36 cellular contexts compared by ENCODE assay signal in the genomic region with DNA sequence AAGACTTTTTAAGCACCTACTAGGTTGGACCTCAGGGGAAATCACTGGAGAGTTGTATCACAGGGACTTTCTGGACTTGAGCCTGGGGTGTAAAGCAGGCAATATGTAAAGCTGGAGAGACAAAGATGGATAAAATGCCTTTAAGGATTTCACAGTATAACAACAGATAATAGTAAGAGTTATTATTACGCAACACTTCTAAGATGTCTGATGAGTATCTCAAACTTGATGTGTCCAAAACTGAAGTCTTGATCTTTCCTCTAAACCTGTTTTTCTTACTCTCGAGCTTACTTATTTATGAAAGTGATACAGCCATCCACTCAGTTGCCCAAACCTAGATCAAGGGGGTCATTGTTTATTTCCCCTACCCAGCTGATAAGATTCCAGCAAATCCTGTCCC. TPM values are rescaled to one million over a fixed set of nuclear protein-coding genes. Genes with fewer than 3 reads are reported as not detected.
A peak's percentile ranks its signal among the peaks of the same experiment; 100 is the strongest.
DNase-seq lines count a peak whose midpoint lies in the region; ATAC-seq and TF ChIP-seq lines count a peak whose summit lies in the region.
"Had no signal": no experiment of that assay in that cellular context is flagged by ENCODE, and none has a peak within 500 bp of the region (broad histone marks: within the 10 kb centered on the region; RNA-seq: fewer than 3 reads in every experiment).

No MANE protein-coding gene starts in this region.

- H3K4me1 ChIP-seq in CD8-positive, alpha-beta memory T cell (ENCODE audit: insufficient read depth, low read length), result peaks cover 42% of the 10 kb centered on the region

- peaks cover 3% of the 10 kb centered on the region for H3K36me3 Mint-ChIP-seq in activated CD8-positive, alpha-beta T cell treated with anti-CD3 and anti-CD28 coated beads, Interleukin-2, amount 10 ng/mL, durations not matched to agents 7 days and 5 days (ENCODE audit: low read depth)
- peaks cover 4% of the 10 kb centered on the region for H3K36me3 Mint-ChIP-seq in activated CD8-positive, alpha-beta T cell treated with anti-CD3 and anti-CD28 coated beads for 36 hours (ENCODE audit: low read depth)
- H3K36me3 Mint-ChIP-seq in CD8-positive, alpha-beta memory T cell, result peaks cover 0 to 15% (median 0%) of the 10 kb centered on the region in 3 donors
- peaks cover 5% of the 10 kb centered on the region for H3K36me3 Mint-ChIP-seq in T-helper 17 cell (ENCODE audit: low read depth)
- no peaks in the 10 kb centered on the region for H3K36me3 Mint-ChIP-seq in natural killer cell treated with Interleukin-12 subunit alpha and Interleukin-12 subunit beta and Interleukin-15 and Interleukin-18, amount 100 ng/mL, for 72 hours
- H3K36me3 Mint-ChIP-seq: mesothelial cell of epicardium had no signal

- no peak overlapping the region for H3K4me3 Mint-ChIP-seq in activated CD8-positive, alpha-beta T cell treated with anti-CD3 and anti-CD28 coated beads, Interleukin-2, amount 10 ng/mL, durations not matched to agents 7 days and 5 days
- no peak overlapping the region for H3K4me3 Mint-ChIP-seq in activated CD8-positive, alpha-beta T cell treated with anti-CD3 and anti-CD28 coated beads for 36 hours
- H3K4me3 Mint-ChIP-seq in CD8-positive, alpha-beta memory T cell, result peak overlapping the region in 4 of 7 donors; percentile 23 to 95 (median 38)
- H3K4me3 Mint-ChIP-seq in T-helper 17 cell, result peak overlapping the region; percentile 46
- peak overlapping the region; percentile 1 for H3K4me3 Mint-ChIP-seq in natural killer cell treated with Interleukin-12 subunit alpha and Interleukin-12 subunit beta and Interleukin-15 and Interleukin-18, amount 100 ng/mL, for 72 hours
- H3K4me3 Mint-ChIP-seq: brain, mesothelial cell of epicardium had no signal

- H3K4me3 ChIP-seq in CD8-positive, alpha-beta memory T cell (ENCODE audit: low read length), result no peak overlapping the region
- H3K4me3 ChIP-seq: esophagus squamous epithelium, heart left ventricle, Peyer's patch, upper lobe of left lung had no signal

- intact Hi-C loops in activated CD8-positive, alpha-beta T cell treated with anti-CD3 and anti-CD28 coated beads for 36 hours (cut with micrococcal nuclease), result no loop called here
- intact Hi-C loops in posterior vena cava (cut with DNase I), result no loop called here

- no peak for TF ChIP-seq CTCF in activated CD8-positive, alpha-beta T cell treated with anti-CD3 and anti-CD28 coated beads for 36 hours (IDR thresholded peaks at IDR 0.05)

- H3K9me3 ChIP-seq in CD8-positive, alpha-beta memory T cell (ENCODE audit: low read length), result no peaks in the 10 kb centered on the region
- H3K9me3 ChIP-seq in T-helper 17 cell (ENCODE audit: control insufficient read depth, low read length, poor library complexity, severe bottlenecking), result no peaks in the 10 kb centered on the region
- H3K9me3 ChIP-seq: esophagus squamous epithelium, heart left ventricle, Peyer's patch, upper lobe of left lung had no signal

- H3K4me1 Mint-ChIP-seq in activated CD8-positive, alpha-beta T cell treated with anti-CD3 and anti-CD28 coated beads, Interleukin-2, amount 10 ng/mL, durations not matched to agents 7 days and 5 days (ENCODE audit: low read depth), result peaks cover 57% of the 10 kb centered on the region
- H3K4me1 Mint-ChIP-seq in activated CD8-positive, alpha-beta T cell treated with anti-CD3 and anti-CD28 coated beads for 36 hours (ENCODE audit: low read depth), result peaks cover 44% of the 10 kb centered on the region
- H3K4me1 Mint-ChIP-seq in CD8-positive, alpha-beta memory T cell, result peaks cover 55 to 70% (median 59%) of the 10 kb centered on the region in 3 donors
- peaks cover 34% of the 10 kb centered on the region for H3K4me1 Mint-ChIP-seq in T-helper 17 cell
- H3K4me1 Mint-ChIP-seq in natural killer cell treated with Interleukin-12 subunit alpha and Interleukin-12 subunit beta and Interleukin-15 and Interleukin-18, amount 100 ng/mL, for 72 hours (ENCODE audit: low read depth in 2 of 2), result peaks cover 36 to 44% of the 10 kb centered on the region in 2 donors

- peaks cover under 1% of the 10 kb centered on the region for H3K36me3 ChIP-seq in CD8-positive, alpha-beta memory T cell (ENCODE audit: insufficient read depth, low read length)

- no peaks in the 10 kb centered on the region for H3K27me3 Mint-ChIP-seq in activated CD8-positive, alpha-beta T cell treated with anti-CD3 and anti-CD28 coated beads, Interleukin-2, amount 10 ng/mL, durations not matched to agents 7 days and 5 days (ENCODE audit: low read depth)
- no peaks in the 10 kb centered on the region for H3K27me3 Mint-ChIP-seq in activated CD8-positive, alpha-beta T cell treated with anti-CD3 and anti-CD28 coated beads for 36 hours
- no peaks in the 10 kb centered on the region for H3K27me3 Mint-ChIP-seq in CD8-positive, alpha-beta memory T cell
- no peaks in the 10 kb centered on the region for H3K27me3 Mint-ChIP-seq in T-helper 17 cell
- H3K27me3 Mint-ChIP-seq in natural killer cell treated with Interleukin-12 subunit alpha and Interleukin-12 subunit beta and Interleukin-15 and Interleukin-18, amount 100 ng/mL, for 72 hours, result no peaks in the 10 kb centered on the region
- H3K27me3 Mint-ChIP-seq: brain had no signal

- DNase-seq in activated CD8-positive, alpha-beta T cell treated with anti-CD3 and anti-CD28 coated beads, Interleukin-2, amount 10 ng/mL, durations not matched to agents 7 days and 5 days, result no peak
- DNase-seq in activated CD8-positive, alpha-beta T cell treated with anti-CD3 and anti-CD28 coated beads for 36 hours, result no peak
- no peak for DNase-seq in CD8-positive, alpha-beta memory T cell
- DNase-seq in T-helper 17 cell (no peak), hepatic stellate cell (ENCODE audit: low spot score) (no peak), C1 segment of cervical spinal cord (lab: John Stamatoyannopoulos, UW) (no peak), posterior vena cava (ENCODE audit: low spot score) (no peak)
- DNase-seq in natural killer cell treated with Interleukin-12 subunit alpha and Interleukin-12 subunit beta and Interleukin-15 and Interleukin-18, amount 100 ng/mL, for 72 hours (ENCODE audit: low spot score), result no peak
- DNase-seq: activated CD4-positive, alpha-beta T cell treated with anti-CD3 and anti-CD28 coated beads, Interleukin-2, amount 50 U/mL, for 48 hours; activated effector memory CD4-positive, alpha-beta T cell treated with anti-CD3 and anti-CD28 coated beads, Interleukin-2, amount 50 U/mL, for 16 hours; COR-L47; DMS53; esophagus squamous epithelium; foreskin keratinocyte; H7; heart left ventricle; Kasumi-1; MV-4-11; NCI-H1436; NCI-H2081 treated with DMSO at 0.1 percent for 48 hours; NCI-H2227 treated with DMSO at 0.1 percent for 48 hours; NCI-H526 treated with DMSO at 0.1 percent for 48 hours; Peyer's patch; SHP77; stimulated activated naive CD4-positive, alpha-beta T cell; upper lobe of left lung; WERI-Rb-1 had no signal

- H3K27ac ChIP-seq in CD8-positive, alpha-beta memory T cell (ENCODE audit: low read depth, low read length), result no peak overlapping the region
- H3K27ac ChIP-seq: esophagus squamous epithelium, foreskin keratinocyte, heart left ventricle, upper lobe of left lung, WERI-Rb-1 had no signal

- POLR2A ChIA-PET in activated CD8-positive, alpha-beta T cell treated with anti-CD3 and anti-CD28 coated beads, Interleukin-2, amount 10 ng/mL, durations not matched to agents 7 days and 5 days (lab: Charles Lee), result no interaction called here
- POLR2A ChIA-PET in activated CD8-positive, alpha-beta T cell treated with anti-CD3 and anti-CD28 coated beads for 36 hours (lab: Charles Lee), result no interaction called here
- POLR2A ChIA-PET in CD8-positive, alpha-beta memory T cell (lab: Charles Lee), result interaction anchor here (0.8 kb wide), 1 partner anchor 484 kb away, joined by 3 read pairs; the partner anchor contains the start of gene GNAI3

- no peaks in the 10 kb centered on the region for H3K9me3 Mint-ChIP-seq in activated CD8-positive, alpha-beta T cell treated with anti-CD3 and anti-CD28 coated beads, Interleukin-2, amount 10 ng/mL, durations not matched to agents 7 days and 5 days (ENCODE audit: insufficient read depth)
- no peaks in the 10 kb centered on the region for H3K9me3 Mint-ChIP-seq in activated CD8-positive, alpha-beta T cell treated with anti-CD3 and anti-CD28 coated beads for 36 hours
- no peaks in the 10 kb centered on the region for H3K9me3 Mint-ChIP-seq in CD8-positive, alpha-beta memory T cell
- H3K9me3 Mint-ChIP-seq in natural killer cell treated with Interleukin-12 subunit alpha and Interleukin-12 subunit beta and Interleukin-15 and Interleukin-18, amount 100 ng/mL, for 72 hours, result no peaks in the 10 kb centered on the region
- H3K9me3 Mint-ChIP-seq: mesothelial cell of epicardium had no signal

- peak overlapping the region; percentile 4 for H3K27ac Mint-ChIP-seq in activated CD8-positive, alpha-beta T cell treated with anti-CD3 and anti-CD28 coated beads, Interleukin-2, amount 10 ng/mL, durations not matched to agents 7 days and 5 days
- no peak overlapping the region for H3K27ac Mint-ChIP-seq in activated CD8-positive, alpha-beta T cell treated with anti-CD3 and anti-CD28 coated beads for 36 hours
- peak overlapping the region in 5 of 8 donors; percentile 4 to 74 (median 63) for H3K27ac Mint-ChIP-seq in CD8-positive, alpha-beta memory T cell
- peak overlapping the region; percentile 96 for H3K27ac Mint-ChIP-seq in T-helper 17 cell
- H3K27ac Mint-ChIP-seq in natural killer cell treated with Interleukin-12 subunit alpha and Interleukin-12 subunit beta and Interleukin-15 and Interleukin-18, amount 100 ng/mL, for 72 hours, result peak overlapping the region; percentile 78 to 91
- H3K27ac Mint-ChIP-seq: brain, mesothelial cell of epicardium had no signal

- CTCF ChIA-PET in activated CD8-positive, alpha-beta T cell treated with anti-CD3 and anti-CD28 coated beads, Interleukin-2, amount 10 ng/mL, durations not matched to agents 7 days and 5 days (lab: Charles Lee), result interaction anchor here (0.8 to 5.3 kb wide), 5 partner anchors 13 to 255 kb away, joined by 3 to 39 read pairs (median 3); partner anchors contain the start of gene AHCYL1
- CTCF ChIA-PET in activated CD8-positive, alpha-beta T cell treated with anti-CD3 and anti-CD28 coated beads for 36 hours (lab: Charles Lee), result interaction anchor here (1.0 to 1.8 kb wide), 6 partner anchors 9 to 258 kb away, joined by 3 to 7 read pairs (median 4); no protein-coding TSS in a partner anchor
- CTCF ChIA-PET in CD8-positive, alpha-beta memory T cell (lab: Charles Lee), result interaction anchor here (1.0 kb wide), 1 partner anchor 28 kb away, joined by 3 read pairs; no protein-coding TSS in a partner anchor

- ATAC-seq in activated CD8-positive, alpha-beta T cell treated with anti-CD3 and anti-CD28 coated beads, Interleukin-2, amount 10 ng/mL, durations not matched to agents 7 days and 5 days, result no peak
- ATAC-seq in activated CD8-positive, alpha-beta T cell treated with anti-CD3 and anti-CD28 coated beads for 36 hours, result no peak
- ATAC-seq in T-helper 17 cell, result no peak
- no peak for ATAC-seq in natural killer cell treated with Interleukin-12 subunit alpha and Interleukin-12 subunit beta and Interleukin-15 and Interleukin-18, amount 100 ng/mL, for 72 hours
- ATAC-seq: foreskin keratinocyte, heart left ventricle had no signal

- H3K27me3 ChIP-seq in CD8-positive, alpha-beta memory T cell (ENCODE audit: insufficient read depth, low read length, poor library complexity, severe bottlenecking), result no peaks in the 10 kb centered on the region
- H3K27me3 ChIP-seq: esophagus squamous epithelium, foreskin keratinocyte, heart left ventricle, Peyer's patch, upper lobe of left lung had no signal

RNA-seq across cellular contexts. Expression of gene STRIP1, which starts 2.1 kb away (rescaled TPM):
- total RNA-seq in activated CD8-positive, alpha-beta T cell treated with anti-CD3 and anti-CD28 coated beads, Interleukin-2, amount 10 ng/mL, durations not matched to agents 7 days and 5 days, result 10 to 100 TPM; 33.2 to 35.9 TPM
- total RNA-seq in activated CD8-positive, alpha-beta T cell treated with anti-CD3 and anti-CD28 coated beads for 36 hours, result 10 to 100 TPM; 24.6 to 24.8 TPM
- total RNA-seq in CD8-positive, alpha-beta memory T cell, result 10 to 100 TPM; 35.1 to 37.3 TPM
- polyA plus RNA-seq in CD8-positive, alpha-beta memory T cell, result 27.7 TPM
- total RNA-seq in T-helper 17 cell, result 10 to 100 TPM; 70.1 to 86.8 TPM
- total RNA-seq in natural killer cell treated with Interleukin-12 subunit alpha and Interleukin-12 subunit beta and Interleukin-15 and Interleukin-18, amount 100 ng/mL, for 72 hours, result 10 to 100 TPM; 38.9 to 57.0 TPM
- 10 to 100 TPM; 27.2 to 29.8 TPM for total RNA-seq in posterior vena cava

RNA-seq across cellular contexts. Expression of gene ALX3, which starts 38.1 kb away (rescaled TPM):
- not detected for total RNA-seq in activated CD8-positive, alpha-beta T cell treated with anti-CD3 and anti-CD28 coated beads, Interleukin-2, amount 10 ng/mL, durations not matched to agents 7 days and 5 days
- not detected for total RNA-seq in activated CD8-positive, alpha-beta T cell treated with anti-CD3 and anti-CD28 coated beads for 36 hours
- total RNA-seq in CD8-positive, alpha-beta memory T cell, result not detected
- polyA plus RNA-seq in CD8-positive, alpha-beta memory T cell, result not detected
- total RNA-seq in T-helper 17 cell, result not detected
- total RNA-seq in natural killer cell treated with Interleukin-12 subunit alpha and Interleukin-12 subunit beta and Interleukin-15 and Interleukin-18, amount 100 ng/mL, for 72 hours, result not detected
- not detected for total RNA-seq in posterior vena cava
- total RNA-seq: cerebellum, dermis microvascular lymphatic vessel endothelial cell, foreskin keratinocyte, G401, heart left ventricle, kidney epithelial cell, liver, omental fat pad, Peyer's patch, skeletal muscle tissue had no signal
- polyA plus RNA-seq: foreskin keratinocyte, heart left ventricle, liver had no signal

RNA-seq across cellular contexts. Expression of gene AHCYL1, which starts 47.8 kb away (rescaled TPM):
- 10 to 100 TPM; 55.0 to 64.5 TPM for total RNA-seq in activated CD8-positive, alpha-beta T cell treated with anti-CD3 and anti-CD28 coated beads, Interleukin-2, amount 10 ng/mL, durations not matched to agents 7 days and 5 days
- 10 to 100 TPM; 77.8 to 79.1 TPM for total RNA-seq in activated CD8-positive, alpha-beta T cell treated with anti-CD3 and anti-CD28 coated beads for 36 hours
- 10 to 100 TPM; 56.9 to 59.9 TPM for total RNA-seq in CD8-positive, alpha-beta memory T cell
- 46.6 TPM for polyA plus RNA-seq in CD8-positive, alpha-beta memory T cell
- total RNA-seq in T-helper 17 cell, result 10 to 100 TPM; 16.5 to 21.3 TPM
- 10 to 100 TPM; 44.8 to 47.8 TPM for total RNA-seq in natural killer cell treated with Interleukin-12 subunit alpha and Interleukin-12 subunit beta and Interleukin-15 and Interleukin-18, amount 100 ng/mL, for 72 hours
- total RNA-seq in posterior vena cava, result 10 to 100 TPM; 64.9 to 67.3 TPM

Comparison
In these comparisons a context has a peak if more than half of its experiments do, and no peak if none do; other contexts are left out.
1. H3K4me3 Mint-ChIP-seq: peak in CD8-positive, alpha-beta memory T cell (4 of 7), T-helper 17 cell (single experiment) and natural killer cell treated with Interleukin-12 subunit alpha and Interleukin-12 subunit beta and Interleukin-15 and Interleukin-18, amount 100 ng/mL, for 72 hours (single experiment); none in activated CD8-positive, alpha-beta T cell treated with anti-CD3 and anti-CD28 coated beads, Interleukin-2, amount 10 ng/mL, durations not matched to agents 7 days and 5 days (single experiment) and activated CD8-positive, alpha-beta T cell treated with anti-CD3 and anti-CD28 coated beads for 36 hours (single experiment).